ENCODE assay signal across 8 cellular contexts in genomic region chr12:54549774-54550451, GRCh38. TPM values are rescaled to one million over a fixed set of nuclear protein-coding genes. Genes with fewer than 3 reads are reported as not detected.
A peak's percentile ranks its signal among the peaks of the same experiment; 100 is the strongest.
DNase-seq lines count a peak whose midpoint lies in the region; FAIRE-seq and TF ChIP-seq lines count a peak whose summit lies in the region.

No MANE protein-coding gene starts in this region.

- peak overlapping the region; percentile 73 for H2AFZ ChIP-seq in astrocyte (ENCODE audit: low read depth, low read length)

- H3K79me2 ChIP-seq in astrocyte (ENCODE audit: insufficient read depth, low read length): no peaks in the 10 kb centered on the region

- no peak for TF ChIP-seq CTCF in LNCaP clone FGC (IDR thresholded peaks at IDR 0.05; ENCODE audit: control insufficient read depth, extremely low read depth, insufficient read depth)
- TF ChIP-seq CTCF in astrocyte (IDR thresholded peaks at IDR 0.05; ENCODE audit: insufficient read depth, low read depth, low read length): no peak

- peak overlapping the region; percentile 41 for H3K4me3 ChIP-seq in LNCaP clone FGC (ENCODE audit: low read depth, low read length)
- H3K4me3 ChIP-seq in astrocyte (ENCODE audit: insufficient read depth, low read depth, low read length): peak overlapping the region; percentile 44

- no peak overlapping the region for H3K9ac ChIP-seq in astrocyte (ENCODE audit: low read length)

- no peak for TF ChIP-seq POLR2A in GM12891 (IDR thresholded peaks at IDR 0.05; ENCODE audit: low read depth, low read length)

- no peaks in the 10 kb centered on the region for H4K20me1 ChIP-seq in astrocyte (ENCODE audit: insufficient read depth, low read length)

- H3K27ac ChIP-seq in astrocyte (ENCODE audit: low read depth, low read length): no peak overlapping the region

- peak overlapping the region; percentile 88 for H3K4me2 ChIP-seq in astrocyte (ENCODE audit: low read length)

- peaks cover 4% of the 10 kb centered on the region for H3K4me1 Mint-ChIP-seq in astrocyte (ENCODE audit: low read depth, unreplicated experiment)

- H3K9me3 ChIP-seq in astrocyte (ENCODE audit: insufficient read depth, low read depth, low read length): no peaks in the 10 kb centered on the region

- no peak overlapping the region for H3K27ac Mint-ChIP-seq in astrocyte (ENCODE audit: unreplicated experiment)

- no peaks in the 10 kb centered on the region for H3K36me3 ChIP-seq in astrocyte (ENCODE audit: insufficient read depth, low read length)

- FAIRE-seq in GM12891 (lab: Jason Lieb, UNC): peak; percentile 95
- FAIRE-seq in astrocyte (lab: Jason Lieb, UNC): no peak

- DNase-seq in GM12891 (ENCODE audit: insufficient read length, low spot score): no peak
- no peak for DNase-seq in LNCaP clone FGC (ENCODE audit: low read depth)
- DNase-seq in astrocyte (ENCODE audit: low read depth): no peak
- peak; percentile 74 for DNase-seq in left kidney (ENCODE audit: low read depth, low spot score)
- peak; percentile 1 to 15 for DNase-seq in stimulated activated CD8-positive, alpha-beta memory T cell treated with anti-CD3 and anti-CD28 coated beads, Interleukin-2, amount 100 ng/mL, for 48 hours (ENCODE audit: low read depth in 2 of 2)
- no peak for DNase-seq in NCI-H2029 (lab: John Stamatoyannopoulos, UW)
- DNase-seq in NCI-H128 (lab: John Stamatoyannopoulos, UW; ENCODE audit: unreplicated experiment): no peak
- no peak for DNase-seq in cortex of kidney (lab: John Stamatoyannopoulos, UW)

- H3K27me3 Mint-ChIP-seq in astrocyte (ENCODE audit: low read depth, unreplicated experiment): peaks cover 74% of the 10 kb centered on the region

- peaks cover 3% of the 10 kb centered on the region for H3K9me3 Mint-ChIP-seq in astrocyte (ENCODE audit: unreplicated experiment)

- peaks cover 8% of the 10 kb centered on the region for H3K4me1 ChIP-seq in astrocyte (ENCODE audit: insufficient read depth, low read length)

- peaks cover 69% of the 10 kb centered on the region for H3K27me3 ChIP-seq in astrocyte (ENCODE audit: insufficient read depth, low read length)

- H3K4me3 Mint-ChIP-seq in astrocyte (ENCODE audit: unreplicated experiment): peak overlapping the region; percentile 72

- H3K36me3 Mint-ChIP-seq in astrocyte (ENCODE audit: low read depth, unreplicated experiment): no peaks in the 10 kb centered on the region

TF ChIP-seq in GM12891, 5 proteins besides CTCF, POLR2A, EP300 and RAD21:
- TF ChIP-seq POU2F2 (IDR thresholded peaks at IDR 0.05; ENCODE audit: low read depth, low read length) (no peak), POLR2AphosphoS5 (IDR thresholded peaks at IDR 0.05; ENCODE audit: low read depth, low read length) (peak; percentile 29; the same call in 1 of the 2 replicates)

RNA-seq across cellular contexts. Expression of gene PDE1B, which starts 0.5 kb away (rescaled TPM):
- polyA plus RNA-seq in GM12891 (2012; ENCODE audit: low read depth, missing spikeins): 2.3 TPM
- total RNA-seq in astrocyte: 0.22 and 0.82 TPM in 2 replicates

RNA-seq across cellular contexts. Expression of gene PPP1R1A, which starts 38.5 kb away (rescaled TPM):
- polyA plus RNA-seq in GM12891 (2012; ENCODE audit: low read depth, missing spikeins): 0.05 TPM
- total RNA-seq in astrocyte: 0.52 and 0.58 TPM in 2 replicates

RNA-seq across cellular contexts. Expression of gene NCKAP1L, which starts 52.4 kb away (rescaled TPM):
- 116 TPM for polyA plus RNA-seq in GM12891 (2012; ENCODE audit: low read depth, missing spikeins)
- total RNA-seq in astrocyte: 0.16 TPM in 1 of 2 replicates, not detected in the other

Comparison
In these comparisons a context has a peak if more than half of its experiments do, and no peak if none do; other contexts are left out.
1. DNase-seq: peak in left kidney (single experiment) and stimulated activated CD8-positive, alpha-beta memory T cell treated with anti-CD3 and anti-CD28 coated beads, Interleukin-2, amount 100 ng/mL, for 48 hours (2 of 2); none in GM12891 (single experiment), LNCaP clone FGC (single experiment), astrocyte (single experiment), NCI-H2029 (single experiment), NCI-H128 (single experiment) and cortex of kidney (single experiment).